In genomic region chr19:36014029-36014924, GRCh38 we compare ENCODE assay signal across 1 cellular context.
A peak's percentile ranks its signal among the peaks of the same experiment; 100 is the strongest.
TF ChIP-seq lines count a peak whose summit lies in the region.

Gene ALKBH6 (minus strand): TSS chr19:36014213. CDS start chr19:36013397, 816 bp downstream.

TF ChIP-seq in HepG2, 621 proteins besides CTCF, POLR2A, EP300 and RAD21 (continued from another document and continues in another):
- TF ChIP-seq HNF1A (IDR thresholded peaks at IDR 0.05; ENCODE audit: low read depth) (no peak), HNF1A (CRISPR knock-in tag; IDR thresholded peaks at IDR 0.05; ENCODE audit: borderline replicate concordance) (no peak), PLSCR1 (CRISPR knock-in tag; IDR thresholded peaks at IDR 0.05; ENCODE audit: borderline replicate concordance) (no peak), TERF1 (CRISPR knock-in tag; IDR thresholded peaks at IDR 0.05) (no peak), ZNF513 (CRISPR knock-in tag; conservative IDR thresholded peaks at IDR 0.05) (no peak), ZBTB4 (CRISPR knock-in tag; IDR thresholded peaks at IDR 0.05; ENCODE audit: borderline replicate concordance) (no peak), ZNF710 (CRISPR knock-in tag; IDR thresholded peaks at IDR 0.05; ENCODE audit: borderline replicate concordance) (no peak; the same call in 1 of the 2 replicates), ZBTB39 (CRISPR knock-in tag; IDR thresholded peaks at IDR 0.05) (no peak), PHF21A (CRISPR knock-in tag; IDR thresholded peaks at IDR 0.05) (peak; percentile 46; the same call in 1 of the 2 replicates), ZNF281 (CRISPR knock-in tag; IDR thresholded peaks at IDR 0.05; ENCODE audit: borderline replicate concordance) (peak; percentile 81; the same call in 1 of the 2 replicates), PAX8 (CRISPR knock-in tag; IDR thresholded peaks at IDR 0.05; ENCODE audit: borderline replicate concordance) (no peak), ZNF296 (CRISPR knock-in tag; conservative IDR thresholded peaks at IDR 0.05) (no peak), CBX2 (IDR thresholded peaks at IDR 0.05; ENCODE audit: low read depth, low read length) (no peak), CBX2 (CRISPR knock-in tag; IDR thresholded peaks at IDR 0.05; ENCODE audit: low read depth) (no peak), ZBTB8A (CRISPR knock-in tag; IDR thresholded peaks at IDR 0.05; ENCODE audit: borderline replicate concordance, low read depth) (no peak), ZNF292 (CRISPR knock-in tag; IDR thresholded peaks at IDR 0.05; ENCODE audit: borderline replicate concordance, low read depth) (no peak), ZNF782 (CRISPR knock-in tag; IDR thresholded peaks at IDR 0.05; ENCODE audit: borderline replicate concordance) (no peak), DDIT3 (CRISPR knock-in tag; IDR thresholded peaks at IDR 0.05) (no peak), AGO1 (IDR thresholded peaks at IDR 0.05; ENCODE audit: low read depth, low read length, poor library complexity, severe bottlenecking) (peak; percentile 68), MYC (CRISPR knock-in tag; IDR thresholded peaks at IDR 0.05; ENCODE audit: borderline replicate concordance) (peak; percentile 49; the same call in 1 of the 2 replicates), HNF4G (IDR thresholded peaks at IDR 0.05; ENCODE audit: borderline replicate concordance, low read depth, low read length) (no peak), HNF4G (CRISPR knock-in tag; IDR thresholded peaks at IDR 0.05; ENCODE audit: borderline replicate concordance, low read depth) (no peak), SOX13 (IDR thresholded peaks at IDR 0.05) (no peak), SOX13 (CRISPR knock-in tag; conservative IDR thresholded peaks at IDR 0.05 in 1 of 2, IDR thresholded peaks at IDR 0.05 in 1 of 2) (no peak), ATF5 (CRISPR knock-in tag; IDR thresholded peaks at IDR 0.05; ENCODE audit: low read depth) (no peak), PBX3 (CRISPR knock-in tag; IDR thresholded peaks at IDR 0.05; ENCODE audit: borderline replicate concordance) (no peak), ZNF788 (CRISPR knock-in tag; IDR thresholded peaks at IDR 0.05; ENCODE audit: borderline replicate concordance) (no peak), SOX5 (CRISPR knock-in tag; IDR thresholded peaks at IDR 0.05; ENCODE audit: borderline replicate concordance) (no peak), REXO4 (CRISPR knock-in tag; IDR thresholded peaks at IDR 0.05; ENCODE audit: borderline replicate concordance) (no peak), HNRNPL (IDR thresholded peaks at IDR 0.05; ENCODE audit: low read depth, low read length) (no peak), ATF7-NPFF (CRISPR knock-in tag; IDR thresholded peaks at IDR 0.05; ENCODE audit: low read depth) (no peak), CAMTA2 (CRISPR knock-in tag; IDR thresholded peaks at IDR 0.05; ENCODE audit: borderline replicate concordance) (no peak), ZNF660 (CRISPR knock-in tag; IDR thresholded peaks at IDR 0.05; ENCODE audit: borderline replicate concordance, low read depth) (no peak), DBP (CRISPR knock-in tag; IDR thresholded peaks at IDR 0.05; ENCODE audit: not compliant biosample characterization) (no peak), ZNF776 (CRISPR knock-in tag; IDR thresholded peaks at IDR 0.05) (no peak)
